In genomic region chr7:77402818-77403217, GRCh38 we compare ENCODE assay signal across 34 cellular contexts.
"Had no signal": no experiment of that assay in that cellular context is flagged by ENCODE, and none has a peak within 500 bp of the region (broad histone marks: within the 10 kb centered on the region; RNA-seq: fewer than 3 reads in every experiment).

No MANE protein-coding gene starts in this region.

- H3K4me1 Mint-ChIP-seq: activated CD4-positive, alpha-beta memory T cell treated with anti-CD3 and anti-CD28 coated beads, Interleukin-2, amount 10 ng/mL, durations not matched to agents 7 days and 5 days; activated CD8-positive, alpha-beta memory T cell treated with anti-CD3 and anti-CD28 coated beads, Interleukin-2, amount 10 ng/mL, durations not matched to agents 7 days and 5 days; activated naive CD4-positive, alpha-beta T cell treated with anti-CD3 and anti-CD28 coated beads, Interleukin-2, amount 10 ng/mL, durations not matched to agents 7 days and 5 days had no signal

- H3K4me2 ChIP-seq: PC-9 had no signal

- H3K27ac ChIP-seq: ascending aorta, breast epithelium, PC-9, VCaP had no signal

- H3K36me3 ChIP-seq: ascending aorta, breast epithelium had no signal

- H3K4me3 ChIP-seq: ascending aorta, body of pancreas, breast epithelium, PC-9 had no signal

- H3K27me3 ChIP-seq: ascending aorta, body of pancreas, breast epithelium had no signal

- H3K27ac Mint-ChIP-seq: activated CD4-positive, alpha-beta memory T cell treated with anti-CD3 and anti-CD28 coated beads, Interleukin-2, amount 10 ng/mL, durations not matched to agents 7 days and 5 days; activated CD8-positive, alpha-beta memory T cell treated with anti-CD3 and anti-CD28 coated beads, Interleukin-2, amount 10 ng/mL, durations not matched to agents 7 days and 5 days; activated naive CD4-positive, alpha-beta T cell treated with anti-CD3 and anti-CD28 coated beads, Interleukin-2, amount 10 ng/mL, durations not matched to agents 7 days and 5 days; activated naive CD8-positive, alpha-beta T cell treated with anti-CD3 and anti-CD28 coated beads for 36 hours had no signal

- H3K36me3 Mint-ChIP-seq: activated CD8-positive, alpha-beta memory T cell treated with anti-CD3 and anti-CD28 coated beads, Interleukin-2, amount 10 ng/mL, durations not matched to agents 7 days and 5 days had no signal

- H3K9me3 Mint-ChIP-seq: activated CD4-positive, alpha-beta memory T cell treated with anti-CD3 and anti-CD28 coated beads, Interleukin-2, amount 10 ng/mL, durations not matched to agents 7 days and 5 days; activated naive CD4-positive, alpha-beta T cell treated with anti-CD3 and anti-CD28 coated beads, Interleukin-2, amount 10 ng/mL, durations not matched to agents 7 days and 5 days; activated naive CD8-positive, alpha-beta T cell treated with anti-CD3 and anti-CD28 coated beads for 36 hours had no signal

- DNase-seq: activated CD4-positive, alpha-beta memory T cell treated with anti-CD3 and anti-CD28 coated beads, Interleukin-2, amount 10 ng/mL, durations not matched to agents 7 days and 5 days; activated CD4-positive, alpha-beta T cell treated with anti-CD3 and anti-CD28 coated beads for 1 hour; activated CD4-positive, alpha-beta T cell treated with anti-CD3 and anti-CD28 coated beads for 48 hours; activated CD4-positive, CD25-positive, alpha-beta regulatory T cell; activated CD8-positive, alpha-beta memory T cell treated with anti-CD3 and anti-CD28 coated beads for 24 hours; activated CD8-positive, alpha-beta memory T cell treated with anti-CD3 and anti-CD28 coated beads, Interleukin-2, amount 10 ng/mL, durations not matched to agents 7 days and 5 days; activated CD8-positive, alpha-beta memory T cell treated with anti-CD3 and anti-CD28 coated beads, Interleukin-2, amount 50 U/mL, for 48 hours; activated effector memory CD4-positive, alpha-beta T cell treated with Interleukin-2 at 50 U/mL for 16 hours; activated naive CD4-positive, alpha-beta T cell treated with anti-CD3 and anti-CD28 coated beads, Interleukin-2, amount 10 ng/mL, durations not matched to agents 7 days and 5 days; activated naive CD8-positive, alpha-beta T cell treated with anti-CD3 and anti-CD28 coated beads for 36 hours; activated T-cell treated with anti-CD3 and anti-CD28 coated beads, Interleukin-2, amount 50 U/mL, for 48 hours; amygdala; body of pancreas; Karpas-422; KBM-7; NCI-H1105; NCI-H1436; NCI-H1694; NCI-H1930; NCI-H2081 treated with DMSO at 0.1 percent for 48 hours; NCI-H510A; NCI-H526; NCI-H748 treated with DMSO at 0.1 percent for 48 hours; NK-92 treated with Interleukin-12 subunit alpha and Interleukin-12 subunit beta, amount 100 ng/mL, for 24 hours; PC-9; Right ventricle myocardium superior; SW 1271; T-helper 1 cell; T-helper 2 cell; T-helper 9 cell had no signal

- H3K4me1 ChIP-seq: ascending aorta, breast epithelium had no signal

- FAIRE-seq: RCC 7860 had no signal

- H3K4me3 Mint-ChIP-seq: activated CD4-positive, alpha-beta memory T cell treated with anti-CD3 and anti-CD28 coated beads, Interleukin-2, amount 10 ng/mL, durations not matched to agents 7 days and 5 days; activated CD8-positive, alpha-beta memory T cell treated with anti-CD3 and anti-CD28 coated beads, Interleukin-2, amount 10 ng/mL, durations not matched to agents 7 days and 5 days; activated naive CD4-positive, alpha-beta T cell treated with anti-CD3 and anti-CD28 coated beads, Interleukin-2, amount 10 ng/mL, durations not matched to agents 7 days and 5 days; activated naive CD8-positive, alpha-beta T cell treated with anti-CD3 and anti-CD28 coated beads for 36 hours had no signal

- ATAC-seq: activated CD8-positive, alpha-beta memory T cell treated with anti-CD3 and anti-CD28 coated beads, Interleukin-2, amount 10 ng/mL, durations not matched to agents 7 days and 5 days; body of pancreas had no signal

- H2AFZ ChIP-seq: PC-9 had no signal

- H3K27me3 Mint-ChIP-seq: activated naive CD4-positive, alpha-beta T cell treated with anti-CD3 and anti-CD28 coated beads, Interleukin-2, amount 10 ng/mL, durations not matched to agents 7 days and 5 days; activated naive CD8-positive, alpha-beta T cell treated with anti-CD3 and anti-CD28 coated beads for 36 hours had no signal

- H3K9me3 ChIP-seq: ascending aorta, body of pancreas, breast epithelium had no signal
